Comparison of ENCODE assay signal across 12 cellular contexts in the genomic region with DNA sequence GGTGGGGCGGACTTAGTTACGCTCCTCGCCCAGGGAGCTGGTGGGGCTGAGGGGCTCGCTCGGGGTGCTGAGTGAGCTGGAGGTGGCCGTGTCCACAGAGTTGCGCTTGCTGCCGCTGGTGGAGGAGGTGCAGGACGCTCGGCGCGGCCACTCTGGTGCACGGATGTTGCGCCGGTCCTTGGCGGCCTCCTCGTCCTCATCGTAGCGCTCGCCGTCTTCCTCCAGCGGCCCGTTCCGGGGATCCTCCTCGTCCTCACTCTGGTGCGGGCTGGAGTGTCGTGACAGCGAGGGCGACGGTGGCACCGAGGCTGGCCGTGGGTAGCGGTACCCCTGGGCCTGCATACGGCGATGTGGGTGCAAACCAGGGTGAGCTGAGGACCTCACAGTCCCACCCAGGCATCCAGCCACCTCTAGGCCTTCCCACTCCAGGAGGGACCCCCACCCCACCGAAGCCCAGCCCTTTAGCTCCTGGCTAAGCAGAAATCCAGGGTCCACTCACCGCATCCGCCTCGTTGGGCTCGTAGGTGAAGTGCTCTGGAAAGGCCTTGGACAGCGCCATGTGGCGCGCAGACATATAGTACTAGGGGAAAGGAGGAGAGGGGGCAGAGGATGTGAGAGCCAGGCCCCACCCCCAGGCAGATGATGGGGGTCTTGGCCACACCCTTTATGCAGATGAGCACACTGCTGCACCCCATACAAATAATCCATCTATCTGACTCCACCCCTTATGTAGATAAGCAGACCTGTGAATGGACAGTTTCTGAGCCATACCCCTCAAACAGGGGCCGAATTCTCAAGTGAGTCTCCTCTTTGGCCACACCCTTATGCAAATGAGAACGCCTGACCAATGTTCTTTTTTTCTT. TPM values are rescaled to one million over a fixed set of nuclear protein-coding genes. Genes with fewer than 3 reads are reported as not detected.
DNase-seq lines count a peak whose midpoint lies in the region; ATAC-seq, FAIRE-seq and TF ChIP-seq lines count a peak whose summit lies in the region.
"Had no signal": no experiment of that assay in that cellular context is flagged by ENCODE, and none has a peak within 500 bp of the region (broad histone marks: within the 10 kb centered on the region; RNA-seq: fewer than 3 reads in every experiment).

No MANE protein-coding gene starts in this region.

- peaks cover 72% of the 10 kb centered on the region for H3K36me3 ChIP-seq in K562 (ENCODE audit: control insufficient read depth, insufficient read depth, low read length)

- H3K4me1 Mint-ChIP-seq in activated CD4-positive, alpha-beta T cell treated with anti-CD3 and anti-CD28 coated beads, Interleukin-2, amount 10 ng/mL, durations not matched to agents 24 days and 14 days = peaks cover 34% of the 10 kb centered on the region
- peaks cover 17% of the 10 kb centered on the region for H3K4me1 Mint-ChIP-seq in progenitor cell of endocrine pancreas (ENCODE audit: low read depth)

- no TSS peak for BruUV-seq in K562 (replicated peaks; lab: Mats Ljungman, UMichigan)

- no peaks in the 10 kb centered on the region for H3K9me1 ChIP-seq in K562 (ENCODE audit: control insufficient read depth, insufficient read depth, low read length)

- intact Hi-C loops in activated CD4-positive, alpha-beta T cell treated with anti-CD3 and anti-CD28 coated beads, Interleukin-2, amount 10 ng/mL, durations not matched to agents 24 days and 14 days (cut with micrococcal nuclease) = no loop called here
- intact Hi-C loops in K562 (cut with micrococcal nuclease) = loop anchor here (2.0 to 5.0 kb wide), 2 partner anchors 37 to 175 kb away; a partner anchor contains a TSS

- H3K79me2 ChIP-seq in K562 (ENCODE audit: control insufficient read depth, insufficient read depth, low read length) = peaks cover 30% of the 10 kb centered on the region

- POLR2A ChIA-PET in K562 (lab: Yijun Ruan, JAX) = interaction anchor here (0.5 to 14.5 kb wide), 14 partner anchors 10 to 422 kb away, joined by 3 to 439 read pairs (median 4); a partner anchor contains a TSS

- H3K4me2 ChIP-seq in K562 (ENCODE audit: insufficient read depth, low read length) = peak overlapping the region; percentile 47; the same call in 1 of the 2 replicates
- H3K4me2 ChIP-seq: hepatocyte had no signal

- H2AFZ ChIP-seq in K562 (ENCODE audit: low read depth, low read length) = no peak overlapping the region
- H2AFZ ChIP-seq: hepatocyte had no signal

- H3K9ac ChIP-seq in K562 (ENCODE audit: insufficient read depth in 1 of 2, low read depth in 2 of 2, low read length in 2 of 2) = no peak overlapping the region

- H4K20me1 ChIP-seq in K562 (replicated peaks; ENCODE audit: control insufficient read depth, insufficient read depth, low read length) = peaks cover 21% of the 10 kb centered on the region

- no peak overlapping the region for H3K27ac Mint-ChIP-seq in activated CD4-positive, alpha-beta T cell treated with anti-CD3 and anti-CD28 coated beads, Interleukin-2, amount 10 ng/mL, durations not matched to agents 24 days and 14 days
- H3K27ac Mint-ChIP-seq in progenitor cell of endocrine pancreas = peak overlapping the region; percentile 20

- H3K4me3 Mint-ChIP-seq in activated CD4-positive, alpha-beta T cell treated with anti-CD3 and anti-CD28 coated beads, Interleukin-2, amount 10 ng/mL, durations not matched to agents 24 days and 14 days = no peak overlapping the region
- H3K4me3 Mint-ChIP-seq in progenitor cell of endocrine pancreas (ENCODE audit: low read depth) = no peak overlapping the region

- H3K9me3 Mint-ChIP-seq in activated CD4-positive, alpha-beta T cell treated with anti-CD3 and anti-CD28 coated beads, Interleukin-2, amount 10 ng/mL, durations not matched to agents 24 days and 14 days = no peaks in the 10 kb centered on the region
- H3K9me3 Mint-ChIP-seq in progenitor cell of endocrine pancreas (ENCODE audit: low read depth) = no peaks in the 10 kb centered on the region

- H3K27ac ChIP-seq in K562 (ENCODE audit: extremely low read depth, low read depth, low read length) = no peak overlapping the region; the same call in 2 of the 3 replicates
- no peak overlapping the region for H3K27ac ChIP-seq in foreskin keratinocyte
- H3K27ac ChIP-seq: hepatocyte had no signal

- H3K4me1 ChIP-seq in K562 (replicated peaks in 1 of 2; ENCODE audit: control insufficient read depth in 2 of 2, insufficient read depth in 2 of 2, low read length in 2 of 2) = peaks cover 26 to 37% of the 10 kb centered on the region in 2 experiments
- peaks cover 8% of the 10 kb centered on the region for H3K4me1 ChIP-seq in foreskin keratinocyte

- TF ChIP-seq RAD21 in K562 (CRISPR knock-in tag; conservative IDR thresholded peaks at IDR 0.05 in 1 of 2, IDR thresholded peaks at IDR 0.05 in 1 of 2) = no peak

- CTCF ChIA-PET in K562 (lab: Yijun Ruan, JAX; ENCODE audit: low intra/inter-chr PET ratio) = interaction anchor here (0.6 kb wide), 2 partner anchors 12 to 188 kb away, joined by 3 to 6 read pairs; no protein-coding TSS in a partner anchor

- peak; percentile 68 for DNase-seq in activated CD4-positive, alpha-beta T cell treated with anti-CD3 and anti-CD28 coated beads, Interleukin-2, amount 10 ng/mL, durations not matched to agents 24 days and 14 days
- no peak for DNase-seq in activated CD4-positive, alpha-beta T cell treated with anti-CD3 and anti-CD28 coated beads, Interleukin-2, amount 50 U/mL, for 4 hours
- DNase-seq in NAMALWA (ENCODE audit: low spot score) (peak; percentile 98), K562 (ENCODE audit: extremely low read depth in 1 of 4, low spot score in 3 of 4) (peak; percentile 70 to 85 (median 79)), progenitor cell of endocrine pancreas (ENCODE audit: low spot score, unreplicated experiment) (no peak), foreskin keratinocyte (no peak), putamen (ENCODE audit: low spot score) (no peak)
- DNase-seq: cortex of kidney; stimulated activated naive CD4-positive, alpha-beta T cell treated with Interleukin-2 at 50 U/mL for 16 hours; T-helper 2 cell had no signal

- H3K36me3 Mint-ChIP-seq in activated CD4-positive, alpha-beta T cell treated with anti-CD3 and anti-CD28 coated beads, Interleukin-2, amount 10 ng/mL, durations not matched to agents 24 days and 14 days (ENCODE audit: low read depth) = peaks cover 48% of the 10 kb centered on the region
- H3K36me3 Mint-ChIP-seq in progenitor cell of endocrine pancreas (ENCODE audit: insufficient read depth) = peaks cover 28% of the 10 kb centered on the region

- H3K4me3 ChIP-seq in K562 = no peak overlapping the region
- H3K4me3 ChIP-seq: hepatocyte had no signal

- FAIRE-seq in K562 (lab: Jason Lieb, UNC) = peak; percentile 88

- TF ChIP-seq POLR2A in K562 (conservative IDR thresholded peaks at IDR 0.05) = no peak

- peak; percentile 58 for ATAC-seq in K562
- no peak for ATAC-seq in foreskin keratinocyte
- ATAC-seq in HG02840 (IDR thresholded peaks at IDR 0.05; ENCODE audit: low FRiP score, unreplicated experiment) = no peak

- no peaks in the 10 kb centered on the region for H3K27me3 ChIP-seq in K562 (ENCODE audit: control insufficient read depth in 2 of 2, insufficient read depth in 2 of 2, low read length in 2 of 2)
- H3K27me3 ChIP-seq in foreskin keratinocyte = no peaks in the 10 kb centered on the region
- H3K27me3 ChIP-seq: hepatocyte had no signal

- TF ChIP-seq CTCF in K562 (IDR thresholded peaks at IDR 0.05 in 2 of 3, conservative IDR thresholded peaks at IDR 0.05 in 1 of 3; ENCODE audit: insufficient read depth in 2 of 3, low read depth in 1 of 3, low read length in 3 of 3) = no peak
- no peak for TF ChIP-seq CTCF in progenitor cell of endocrine pancreas (IDR thresholded peaks at IDR 0.05; ENCODE audit: unreplicated experiment)
- no peak for TF ChIP-seq CTCF in foreskin keratinocyte (conservative IDR thresholded peaks at IDR 0.05)

- no peaks in the 10 kb centered on the region for H3K27me3 Mint-ChIP-seq in activated CD4-positive, alpha-beta T cell treated with anti-CD3 and anti-CD28 coated beads, Interleukin-2, amount 10 ng/mL, durations not matched to agents 24 days and 14 days
- H3K27me3 Mint-ChIP-seq in progenitor cell of endocrine pancreas = no peaks in the 10 kb centered on the region

- in situ Hi-C loops in K562 (cut with MboI) = loop anchor here (5.0 to 10.0 kb wide), 3 partner anchors 95 to 325 kb away; a partner anchor contains a TSS

- TF ChIP-seq EP300 in K562 (IDR thresholded peaks at IDR 0.05; ENCODE audit: low read length) = no peak

- 82% methylated on average over 14 of the region's 45 CpGs for WGBS in K562 (ENCODE audit: insufficient coverage, low coverage, missing lambda C conversion rate)

- no peaks in the 10 kb centered on the region for H3K9me3 ChIP-seq in K562 (replicated peaks; ENCODE audit: control insufficient read depth, insufficient read depth, low read depth, low read length)

RNA-seq across cellular contexts. Expression of a gene that starts 4.4 kb away (rescaled TPM):
- 696 and 697 TPM in 2 replicates for total RNA-seq in activated CD4-positive, alpha-beta T cell treated with anti-CD3 and anti-CD28 coated beads, Interleukin-2, amount 10 ng/mL, durations not matched to agents 24 days and 14 days
- total RNA-seq in K562 (2011; cell fraction: chromatin; rRNA removed; ENCODE audit: low replicate concordance) = 116 and 227 TPM in 2 replicates
- total RNA-seq in K562 (2011; cell fraction: nucleolus; rRNA removed) = 251 and 284 TPM in 2 replicates
- total RNA-seq in K562 (2011; cell fraction: nucleoplasm; rRNA removed) = 546 and 1,281 TPM in 2 replicates
- total RNA-seq in K562 (2014; rRNA removed) (3,611 and 4,100 TPM in 2 replicates), K562 (2014; rRNA removed; fragmentation: Illumina TruSeq; extraction: Trizol) (2,821 and 3,420 TPM in 2 replicates), K562 (2015; rRNA removed; fragmentation: Illumina TruSeq; extraction: Trizol) (4,574 and 5,040 TPM in 2 replicates), K562 (2021) (3,376 and 3,459 TPM in 2 replicates), progenitor cell of endocrine pancreas (2,544 and 2,716 TPM in 2 replicates), foreskin keratinocyte (1,121 and 1,400 TPM in 2 replicates)
- polyA plus RNA-seq in K562 (2011; rRNA removed) (1,231 and 2,161 TPM in 2 replicates), K562 (2014; fragmentation: Illumina TruSeq; extraction: Trizol) (6,461 and 6,790 TPM in 2 replicates), K562 (2014; fragmentation: Nextera tagmentation; extraction: Ambion mirVana) (over 10,000 TPM; 17,458 to 27,415 TPM), K562 (2014; rRNA removed) (3,965 and 4,994 TPM in 2 replicates), foreskin keratinocyte (1,652 and 2,111 TPM in 2 replicates)
- 5,138 and 6,086 TPM in 2 replicates for polyA plus RNA-seq in K562 (2011; cell fraction: cytosol; rRNA removed)
- polyA plus RNA-seq in K562 (2011; cell fraction: nucleus; rRNA removed) = 1,631 and 1,635 TPM in 2 replicates
- polyA plus RNA-seq in K562 (2012) = 3,654 and 5,025 TPM in 2 replicates
- 536 and 548 TPM in 2 replicates for polyA minus RNA-seq in K562 (2011; rRNA and poly(A)+ RNA removed)
- polyA minus RNA-seq in K562 (2011; cell fraction: cytosol; rRNA and poly(A)+ RNA removed) = 790 and 999 TPM in 2 replicates
- 171 and 269 TPM in 2 replicates for polyA minus RNA-seq in K562 (2011; cell fraction: nucleus; rRNA and poly(A)+ RNA removed)

RNA-seq across cellular contexts. Expression of a gene that starts 14.8 kb away (rescaled TPM):
- 257 and 298 TPM in 2 replicates for total RNA-seq in activated CD4-positive, alpha-beta T cell treated with anti-CD3 and anti-CD28 coated beads, Interleukin-2, amount 10 ng/mL, durations not matched to agents 24 days and 14 days
- total RNA-seq in K562 (2011; cell fraction: chromatin; rRNA removed; ENCODE audit: low replicate concordance) = 47.4 and 110 TPM in 2 replicates
- total RNA-seq in K562 (2011; cell fraction: nucleolus; rRNA removed) = 95.2 and 106 TPM in 2 replicates
- 67.2 and 75.0 TPM in 2 replicates for total RNA-seq in K562 (2011; cell fraction: nucleoplasm; rRNA removed)
- total RNA-seq in K562 (2014; rRNA removed) (44.5 and 62.0 TPM in 2 replicates), K562 (2014; rRNA removed; fragmentation: Illumina TruSeq; extraction: Trizol) (22.1 and 23.0 TPM in 2 replicates), K562 (2015; rRNA removed; fragmentation: Illumina TruSeq; extraction: Trizol) (41.3 and 46.5 TPM in 2 replicates), K562 (2021) (95.4 and 98.5 TPM in 2 replicates), progenitor cell of endocrine pancreas (141 and 153 TPM in 2 replicates), foreskin keratinocyte (120 and 128 TPM in 2 replicates)
- polyA plus RNA-seq in K562 (2011; rRNA removed) (51.2 and 56.6 TPM in 2 replicates), K562 (2014; fragmentation: Illumina TruSeq; extraction: Trizol) (67.5 and 79.1 TPM in 2 replicates), K562 (2014; fragmentation: Nextera tagmentation; extraction: Ambion mirVana) (1 to 10 TPM; 3.2 to 5.5 TPM), K562 (2014; rRNA removed) (69.6 and 79.5 TPM in 2 replicates), foreskin keratinocyte (304 and 312 TPM in 2 replicates)
- 75.9 and 134 TPM in 2 replicates for polyA plus RNA-seq in K562 (2011; cell fraction: cytosol; rRNA removed)
- 94.1 and 129 TPM in 2 replicates for polyA plus RNA-seq in K562 (2011; cell fraction: nucleus; rRNA removed)
- polyA plus RNA-seq in K562 (2012) = 105 and 115 TPM in 2 replicates
- polyA minus RNA-seq in K562 (2011; rRNA and poly(A)+ RNA removed) = 13.0 and 20.5 TPM in 2 replicates
- 37.3 and 38.6 TPM in 2 replicates for polyA minus RNA-seq in K562 (2011; cell fraction: cytosol; rRNA and poly(A)+ RNA removed)
- 30.5 and 33.0 TPM in 2 replicates for polyA minus RNA-seq in K562 (2011; cell fraction: nucleus; rRNA and poly(A)+ RNA removed)

RNA-seq across cellular contexts. Expression of a gene that starts 23.6 kb away (rescaled TPM):
- total RNA-seq in activated CD4-positive, alpha-beta T cell treated with anti-CD3 and anti-CD28 coated beads, Interleukin-2, amount 10 ng/mL, durations not matched to agents 24 days and 14 days = 73.8 and 77.8 TPM in 2 replicates
- 36.8 and 78.5 TPM in 2 replicates for total RNA-seq in K562 (2011; cell fraction: chromatin; rRNA removed; ENCODE audit: low replicate concordance)
- 40.7 and 40.9 TPM in 2 replicates for total RNA-seq in K562 (2011; cell fraction: nucleolus; rRNA removed)
- 28.8 and 32.4 TPM in 2 replicates for total RNA-seq in K562 (2011; cell fraction: nucleoplasm; rRNA removed)
- total RNA-seq in K562 (2014; rRNA removed) (12.9 and 20.5 TPM in 2 replicates), K562 (2014; rRNA removed; fragmentation: Illumina TruSeq; extraction: Trizol) (8.8 and 11.3 TPM in 2 replicates), K562 (2015; rRNA removed; fragmentation: Illumina TruSeq; extraction: Trizol) (15.2 and 18.4 TPM in 2 replicates), K562 (2021) (26.1 and 28.1 TPM in 2 replicates), progenitor cell of endocrine pancreas (57.4 and 65.8 TPM in 2 replicates), foreskin keratinocyte (42.4 and 42.7 TPM in 2 replicates)
- polyA plus RNA-seq in K562 (2011; rRNA removed) (26.0 and 26.7 TPM in 2 replicates), K562 (2014; fragmentation: Illumina TruSeq; extraction: Trizol) (31.1 and 32.2 TPM in 2 replicates), K562 (2014; fragmentation: Nextera tagmentation; extraction: Ambion mirVana) (1 to 10 TPM; 1.9 to 2.2 TPM), K562 (2014; rRNA removed) (18.0 and 24.3 TPM in 2 replicates), foreskin keratinocyte (32.2 and 35.9 TPM in 2 replicates)
- polyA plus RNA-seq in K562 (2011; cell fraction: cytosol; rRNA removed) = 26.7 and 37.5 TPM in 2 replicates
- 26.4 and 41.7 TPM in 2 replicates for polyA plus RNA-seq in K562 (2011; cell fraction: nucleus; rRNA removed)
- polyA plus RNA-seq in K562 (2012) = 20.3 and 23.1 TPM in 2 replicates
- 15.7 and 26.2 TPM in 2 replicates for polyA minus RNA-seq in K562 (2011; rRNA and poly(A)+ RNA removed)
- 20.6 and 25.9 TPM in 2 replicates for polyA minus RNA-seq in K562 (2011; cell fraction: cytosol; rRNA and poly(A)+ RNA removed)
- polyA minus RNA-seq in K562 (2011; cell fraction: nucleus; rRNA and poly(A)+ RNA removed) = 13.2 and 13.8 TPM in 2 replicates

RNA-seq across cellular contexts. Expression of a gene that starts 24.2 kb away (rescaled TPM):
- 190 and 195 TPM in 2 replicates for total RNA-seq in activated CD4-positive, alpha-beta T cell treated with anti-CD3 and anti-CD28 coated beads, Interleukin-2, amount 10 ng/mL, durations not matched to agents 24 days and 14 days
- 106 and 309 TPM in 2 replicates for total RNA-seq in K562 (2011; cell fraction: chromatin; rRNA removed; ENCODE audit: low replicate concordance)
- total RNA-seq in K562 (2011; cell fraction: nucleolus; rRNA removed) = 270 and 321 TPM in 2 replicates
- total RNA-seq in K562 (2011; cell fraction: nucleoplasm; rRNA removed) = 174 and 179 TPM in 2 replicates
- total RNA-seq in K562 (2014; rRNA removed) (453 and 558 TPM in 2 replicates), K562 (2014; rRNA removed; fragmentation: Illumina TruSeq; extraction: Trizol) (56.6 and 95.4 TPM in 2 replicates), K562 (2015; rRNA removed; fragmentation: Illumina TruSeq; extraction: Trizol) (282 and 294 TPM in 2 replicates), K562 (2021) (335 and 343 TPM in 2 replicates), progenitor cell of endocrine pancreas (81.5 and 83.0 TPM in 2 replicates), foreskin keratinocyte (159 and 189 TPM in 2 replicates)
- polyA plus RNA-seq in K562 (2011; rRNA removed) (237 and 273 TPM in 2 replicates), K562 (2014; fragmentation: Illumina TruSeq; extraction: Trizol) (165 and 339 TPM in 2 replicates), K562 (2014; fragmentation: Nextera tagmentation; extraction: Ambion mirVana) (10 to 100 TPM; 71.4 to 95.3 TPM), K562 (2014; rRNA removed) (310 and 330 TPM in 2 replicates), foreskin keratinocyte (168 and 188 TPM in 2 replicates)
- polyA plus RNA-seq in K562 (2011; cell fraction: cytosol; rRNA removed) = 435 and 727 TPM in 2 replicates
- polyA plus RNA-seq in K562 (2011; cell fraction: nucleus; rRNA removed) = 267 and 312 TPM in 2 replicates
- polyA plus RNA-seq in K562 (2012) = 308 and 401 TPM in 2 replicates
- polyA minus RNA-seq in K562 (2011; rRNA and poly(A)+ RNA removed) = 168 and 344 TPM in 2 replicates
- polyA minus RNA-seq in K562 (2011; cell fraction: cytosol; rRNA and poly(A)+ RNA removed) = 335 and 352 TPM in 2 replicates
- polyA minus RNA-seq in K562 (2011; cell fraction: nucleus; rRNA and poly(A)+ RNA removed) = 89.8 and 126 TPM in 2 replicates

RNA-seq across cellular contexts. Expression of a gene that starts 36.0 kb away (rescaled TPM):
- 0.35 TPM in 1 of 2 replicates, not detected in the other for total RNA-seq in activated CD4-positive, alpha-beta T cell treated with anti-CD3 and anti-CD28 coated beads, Interleukin-2, amount 10 ng/mL, durations not matched to agents 24 days and 14 days
- total RNA-seq in K562 (2011; cell fraction: chromatin; rRNA removed; ENCODE audit: low replicate concordance) = 1.4 and 2.3 TPM in 2 replicates
- 1.7 and 2.7 TPM in 2 replicates for total RNA-seq in K562 (2011; cell fraction: nucleolus; rRNA removed)
- 0.99 and 1.0 TPM in 2 replicates for total RNA-seq in K562 (2011; cell fraction: nucleoplasm; rRNA removed)
- total RNA-seq in K562 (2014; rRNA removed) (1.1 and 1.5 TPM in 2 replicates), K562 (2014; rRNA removed; fragmentation: Illumina TruSeq; extraction: Trizol) (0.44 and 0.51 TPM in 2 replicates), K562 (2015; rRNA removed; fragmentation: Illumina TruSeq; extraction: Trizol) (0.76 and 1.2 TPM in 2 replicates), K562 (2021) (1.6 and 2.1 TPM in 2 replicates), progenitor cell of endocrine pancreas (1.1 and 1.8 TPM in 2 replicates), foreskin keratinocyte (0.46 and 0.48 TPM in 2 replicates)
- polyA plus RNA-seq in K562 (2011; rRNA removed) (1.9 and 4.2 TPM in 2 replicates), K562 (2014; fragmentation: Illumina TruSeq; extraction: Trizol) (0.37 and 1.2 TPM in 2 replicates), K562 (2014; fragmentation: Nextera tagmentation; extraction: Ambion mirVana) (under 1 TPM; 0.41 to 0.87 TPM), K562 (2014; rRNA removed) (1.3 and 1.6 TPM in 2 replicates), foreskin keratinocyte (0.65 and 0.75 TPM in 2 replicates)
- polyA plus RNA-seq in K562 (2011; cell fraction: cytosol; rRNA removed) = 4.5 and 4.6 TPM in 2 replicates
- polyA plus RNA-seq in K562 (2011; cell fraction: nucleus; rRNA removed) = 3.6 and 5.2 TPM in 2 replicates
- 2.2 and 4.5 TPM in 2 replicates for polyA plus RNA-seq in K562 (2012)
- polyA minus RNA-seq in K562 (2011; rRNA and poly(A)+ RNA removed) = 0.25 and 0.45 TPM in 2 replicates
- polyA minus RNA-seq in K562 (2011; cell fraction: cytosol; rRNA and poly(A)+ RNA removed) = 2.7 TPM in 1 of 2 replicates, not detected in the other
- polyA minus RNA-seq in K562 (2011; cell fraction: nucleus; rRNA and poly(A)+ RNA removed) = 0.81 and 1.6 TPM in 2 replicates

Comparison
In these comparisons a context has a peak if more than half of its experiments do, and no peak if none do; other contexts are left out.
1. DNase-seq: peak in activated CD4-positive, alpha-beta T cell treated with anti-CD3 and anti-CD28 coated beads, Interleukin-2, amount 10 ng/mL, durations not matched to agents 24 days and 14 days (single experiment), NAMALWA (single experiment) and K562 (4 of 4); none in activated CD4-positive, alpha-beta T cell treated with anti-CD3 and anti-CD28 coated beads, Interleukin-2, amount 50 U/mL, for 4 hours (0 of 2), progenitor cell of endocrine pancreas (single experiment), foreskin keratinocyte (0 of 2) and putamen (single experiment).